ENCODE assay signal across 11 cellular contexts in the genomic region with DNA sequence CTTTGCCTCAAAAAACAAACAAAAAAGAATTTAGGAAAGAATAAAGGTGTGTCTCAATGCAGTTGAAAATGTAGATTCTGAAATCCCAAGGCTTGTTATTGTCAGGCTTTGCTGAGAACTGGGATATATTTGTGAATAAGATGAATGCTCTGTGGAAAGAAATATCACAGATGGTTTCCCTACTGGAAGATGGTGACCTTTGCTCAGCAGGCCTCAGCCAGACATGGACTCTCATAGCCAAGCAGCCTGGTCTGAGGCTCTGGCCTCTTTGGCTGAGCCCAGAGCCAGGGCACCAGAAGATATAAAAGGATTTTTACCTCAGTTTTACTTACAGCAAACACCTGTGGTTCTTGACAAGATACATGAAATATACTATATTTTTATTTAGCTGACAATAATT. TPM values are rescaled to one million over a fixed set of nuclear protein-coding genes. Genes with fewer than 3 reads are reported as not detected.
"Had no signal": no experiment of that assay in that cellular context is flagged by ENCODE, and none has a peak within 500 bp of the region (broad histone marks: within the 10 kb centered on the region; RNA-seq: fewer than 3 reads in every experiment).

No MANE protein-coding gene starts in this region.

- DNase-seq: IMR-90, Karpas-422, KBM-7, KG1 had no signal

- FAIRE-seq: HepG2, K562 had no signal

- H3K27ac ChIP-seq: HL-60, KMS-11 had no signal

- ATAC-seq: HepG2, K562 had no signal

- H3K4me3 ChIP-seq: K562 had no signal

RNA-seq across cellular contexts. Expression of gene AGXT2, which starts 37.1 kb away (rescaled TPM):
- total RNA-seq: HT-29, HT1080, IMR-90, K562 had no signal
- polyA plus RNA-seq: IgD-negative memory B cell, IMR-90, K562 had no signal
